ENCODE assay signal across 29 cellular contexts in genomic region chr5:93191426-93191825, GRCh38.
DNase-seq lines count a peak whose midpoint lies in the region.
"Had no signal": no experiment of that assay in that cellular context is flagged by ENCODE, and none has a peak within 500 bp of the region (broad histone marks: within the 10 kb centered on the region; RNA-seq: fewer than 3 reads in every experiment).

No MANE protein-coding gene starts in this region.

- H3K27me3 ChIP-seq in GM23248 (replicated peaks; ENCODE audit: insufficient read depth) (no peaks in the 10 kb centered on the region), skeletal muscle satellite cell (ENCODE audit: control insufficient read depth, insufficient read depth, low read length) (no peaks in the 10 kb centered on the region)
- H3K27me3 ChIP-seq: sigmoid colon, transverse colon had no signal

- no peaks in the 10 kb centered on the region for H3K79me2 ChIP-seq in GM23248 (ENCODE audit: insufficient read depth)

- H3K4me3 ChIP-seq in GM23248 (no peak overlapping the region), skeletal muscle satellite cell (ENCODE audit: low read length) (no peak overlapping the region)
- H3K4me3 ChIP-seq: left ventricle myocardium inferior, psoas muscle, sigmoid colon, transverse colon had no signal

- DNase-seq in GM23248: no peak
- peak; percentile 49 for DNase-seq in RPMI7951 (ENCODE audit: low read depth)
- peak; percentile 30 for DNase-seq in fibroblast of peridontal ligament (ENCODE audit: extremely low read depth)
- DNase-seq in activated T-cell treated with anti-CD3 and anti-CD28 coated beads, Interleukin-2, amount 50 U/mL, for 1 hour: no peak
- DNase-seq in amygdala (lab: John Stamatoyannopoulos, UW): no peak
- DNase-seq in activated CD4-positive, alpha-beta T cell treated with anti-CD3 and anti-CD28 coated beads, Interleukin-2, amount 50 U/mL, for 1 hour: no peak
- DNase-seq: activated CD4-positive, alpha-beta T cell treated with anti-CD3 and anti-CD28 coated beads for 48 hours; activated CD8-positive, alpha-beta memory T cell treated with anti-CD3 and anti-CD28 coated beads for 24 hours; activated T-cell treated with anti-CD3 and anti-CD28 coated beads for 4 hours; anterior cingulate cortex; cortex of kidney; effector memory CD8-positive, alpha-beta T cell; glutamatergic neuron; Karpas-422; left ventricle myocardium inferior; MV-4-11; naive B cell; NCI-H1436; NCI-H2081; NCI-H2227 treated with DMSO at 0.1 percent for 48 hours; NCI-H526 treated with DMSO at 0.1 percent for 48 hours; occipital lobe; psoas muscle; SIG-M5; sigmoid colon; T1000; transverse colon; WERI-Rb-1 had no signal

- H3K9me3 ChIP-seq in GM23248 (ENCODE audit: low read depth): no peaks in the 10 kb centered on the region
- H3K9me3 ChIP-seq in skeletal muscle satellite cell (replicated peaks; ENCODE audit: low read length): no peaks in the 10 kb centered on the region
- H3K9me3 ChIP-seq: left ventricle myocardium inferior, psoas muscle, sigmoid colon, transverse colon had no signal

- H3K4me2 ChIP-seq in GM23248 (ENCODE audit: unreplicated experiment): peak overlapping the region; percentile 40
- no peak overlapping the region for H3K4me2 ChIP-seq in skeletal muscle satellite cell (ENCODE audit: low read length)

- peaks cover 47% of the 10 kb centered on the region for H3F3A ChIP-seq in GM23248 (ENCODE audit: insufficient read depth)

- H3K27ac ChIP-seq in GM23248: no peak overlapping the region
- H3K27ac ChIP-seq: left ventricle myocardium inferior, psoas muscle, sigmoid colon, transverse colon, WERI-Rb-1 had no signal

- no peak overlapping the region for H2AFZ ChIP-seq in GM23248

- no peaks in the 10 kb centered on the region for H4K20me1 ChIP-seq in GM23248 (ENCODE audit: insufficient read depth)

- in situ Hi-C loops in GM23248 (cut with MboI): no loop called here

- H3K4me1 ChIP-seq in GM23248 (ENCODE audit: insufficient read depth): peaks cover 49% of the 10 kb centered on the region
- peaks cover 63% of the 10 kb centered on the region for H3K4me1 ChIP-seq in skeletal muscle satellite cell (ENCODE audit: control insufficient read depth, insufficient read depth, low read length)
- H3K4me1 ChIP-seq: left ventricle myocardium inferior, sigmoid colon, transverse colon had no signal

- WGBS in GM23248 (ENCODE audit: low coverage in 1 of 2, low lambda C conversion rate in 2 of 2, missing lambda C conversion rate in 2 of 2), 2 experiments: 81 to 82% methylated on average over 4 of the region's 4 CpGs

- H3K9ac ChIP-seq in GM23248 (no peak overlapping the region), skeletal muscle satellite cell (ENCODE audit: low read depth, low read length) (peak overlapping the region; percentile 40)

- no peaks in the 10 kb centered on the region for H3K9me2 ChIP-seq in GM23248 (ENCODE audit: insufficient read depth)

- H3K36me3 ChIP-seq in GM23248 (ENCODE audit: low read depth): no peaks in the 10 kb centered on the region
- no peaks in the 10 kb centered on the region for H3K36me3 ChIP-seq in skeletal muscle satellite cell (ENCODE audit: insufficient read depth, low read length)
- H3K36me3 ChIP-seq: left ventricle myocardium inferior, sigmoid colon, transverse colon, WERI-Rb-1 had no signal

Comparison
In these comparisons a context has a peak if more than half of its experiments do, and no peak if none do; other contexts are left out.
1. DNase-seq: peak in RPMI7951 (single experiment) and fibroblast of peridontal ligament (single experiment); none in GM23248 (single experiment), activated T-cell treated with anti-CD3 and anti-CD28 coated beads, Interleukin-2, amount 50 U/mL, for 1 hour (single experiment), amygdala (0 of 56) and activated CD4-positive, alpha-beta T cell treated with anti-CD3 and anti-CD28 coated beads, Interleukin-2, amount 50 U/mL, for 1 hour (single experiment).